Comparison of ENCODE assay signal across 9 cellular contexts in genomic region chr16:21598676-21599157, GRCh38. TPM values are rescaled to one million over a fixed set of nuclear protein-coding genes. Genes with fewer than 3 reads are reported as not detected.
DNase-seq lines count a peak whose midpoint lies in the region; ATAC-seq and TF ChIP-seq lines count a peak whose summit lies in the region.
"Had no signal": no experiment of that assay in that cellular context is flagged by ENCODE, and none has a peak within 500 bp of the region (broad histone marks: within the 10 kb centered on the region; RNA-seq: fewer than 3 reads in every experiment).

No MANE protein-coding gene starts in this region.

- ATAC-seq in natural killer cell = peak in 1 of 3 donors; percentile 3
- no peak for ATAC-seq in HG03378 (IDR thresholded peaks at IDR 0.05; ENCODE audit: unreplicated experiment)

- peaks cover 16 to 45% (median 40%) of the 10 kb centered on the region in 4 donors for H3K4me1 ChIP-seq in esophagus muscularis mucosa

- intact Hi-C loops in CD14-positive monocyte (cut with micrococcal nuclease) = loop anchor here in 1 of 2 donors (10.0 kb wide), 1 partner anchor 596 kb away; no protein-coding TSS in a partner anchor
- intact Hi-C loops in esophagus muscularis mucosa (cut with DNase I) = no loop called here
- intact Hi-C loops in natural killer cell (cut with micrococcal nuclease) = loop anchor here (1.0 to 5.0 kb wide), 5 partner anchors 42 to 1549 kb away; partner anchors contain the start of genes POLR3E and USP31

- H3K4me1 Mint-ChIP-seq in CD14-positive monocyte (peaks cover 61% of the 10 kb centered on the region), HFFc6 (ENCODE audit: low read depth) (peaks cover 49% of the 10 kb centered on the region), natural killer cell (peaks cover 29 to 42% of the 10 kb centered on the region in 2 donors)

- TF ChIP-seq EP300 in esophagus muscularis mucosa (IDR thresholded peaks at IDR 0.05) = no peak

- H3K4me3 Mint-ChIP-seq in CD14-positive monocyte (peak overlapping the region; percentile 86 to 89), HFFc6 (peak overlapping the region; percentile 87), natural killer cell (peak overlapping the region; percentile 95)

- 4% methylated on average over 17 of the region's 17 CpGs for WGBS in esophagus muscularis mucosa

- H3K9me3 ChIP-seq in WERI-Rb-1 (ENCODE audit: severe bottlenecking) = no peaks in the 10 kb centered on the region
- H3K9me3 ChIP-seq in esophagus muscularis mucosa = no peaks in the 10 kb centered on the region

- TF ChIP-seq CTCF in CD14-positive monocyte (IDR thresholded peaks at IDR 0.05) (no peak), HFFc6 (IDR thresholded peaks at IDR 0.05) (no peak), WERI-Rb-1 (IDR thresholded peaks at IDR 0.05; ENCODE audit: low read depth, low read length) (no peak), esophagus muscularis mucosa (IDR thresholded peaks at IDR 0.05) (no peak), natural killer cell (IDR thresholded peaks at IDR 0.05) (no peak)

- DNase-seq in CD14-positive monocyte (ENCODE audit: low spot score) (no peak), HFFc6 (no peak), WERI-Rb-1 (no peak), esophagus muscularis mucosa (ENCODE audit: extremely low spot score) (no peak), natural killer cell (no peak), GM19240 (ENCODE audit: insufficient read length, low spot score) (no peak), DMS153 (lab: John Stamatoyannopoulos, UW) (no peak)

- H3K9me3 Mint-ChIP-seq in CD14-positive monocyte = no peaks in the 10 kb centered on the region
- H3K9me3 Mint-ChIP-seq in HFFc6 = no peaks in the 10 kb centered on the region
- H3K9me3 Mint-ChIP-seq in natural killer cell = no peaks in the 10 kb centered on the region

- H3K27me3 Mint-ChIP-seq in CD14-positive monocyte (ENCODE audit: low read depth in 3 of 3) (no peaks in the 10 kb centered on the region), HFFc6 (ENCODE audit: insufficient read depth) (no peaks in the 10 kb centered on the region), natural killer cell (ENCODE audit: low read depth in 2 of 2) (no peaks in the 10 kb centered on the region)

- H3K27ac ChIP-seq in WERI-Rb-1 (peak overlapping the region; percentile 96), esophagus muscularis mucosa (replicated peaks in 1 of 4) (peak overlapping the region; percentile 93 to 99 (median 96))

- H3K27me3 ChIP-seq in WERI-Rb-1 (ENCODE audit: insufficient read depth, low read depth, severe bottlenecking) (no peaks in the 10 kb centered on the region), esophagus muscularis mucosa (no peaks in the 10 kb centered on the region)

- H3K4me3 ChIP-seq in WERI-Rb-1 (ENCODE audit: low read depth, low read length) = peak overlapping the region; percentile 85
- peak overlapping the region; percentile 86 to 100 (median 92) for H3K4me3 ChIP-seq in esophagus muscularis mucosa

- H3K27ac Mint-ChIP-seq in CD14-positive monocyte = peak overlapping the region; percentile 91 to 98 (median 96)
- peak overlapping the region; percentile 92 for H3K27ac Mint-ChIP-seq in HFFc6
- peak overlapping the region; percentile 90 to 92 for H3K27ac Mint-ChIP-seq in natural killer cell

- H3K36me3 Mint-ChIP-seq in CD14-positive monocyte = peaks cover 0 to 4% of the 10 kb centered on the region in 2 donors
- H3K36me3 Mint-ChIP-seq in HFFc6 (ENCODE audit: low read depth) = no peaks in the 10 kb centered on the region; the same call in 1 of the 2 replicates
- no peaks in the 10 kb centered on the region for H3K36me3 Mint-ChIP-seq in natural killer cell

- no peaks in the 10 kb centered on the region for H3K36me3 ChIP-seq in WERI-Rb-1
- no peaks in the 10 kb centered on the region for H3K36me3 ChIP-seq in esophagus muscularis mucosa

- no peak for TF ChIP-seq POLR2A in esophagus muscularis mucosa (IDR thresholded peaks at IDR 0.05; ENCODE audit: low read depth)

RNA-seq across cellular contexts. Expression of gene METTL9, which starts 0.7 kb away (rescaled TPM):
- polyA plus RNA-seq in CD14-positive monocyte = 100 to 1,000 TPM; 373 to 400 TPM
- 100 to 1,000 TPM; 147 to 176 (median 151) TPM for total RNA-seq in HFFc6 (2021; fragmentation: NEBNext Ultra II Directional; extraction: Animal tissue kit (Norgen Biotek cat#: 25700))
- 100 to 1,000 TPM in 2 of 4 donors, 10 to 100 TPM in 2; 70.2 to 122 (median 106) TPM for total RNA-seq in esophagus muscularis mucosa
- 100 to 1,000 TPM in 1 of 3 donors, 10 to 100 TPM in 2; 73.1 to 110 (median 85.1) TPM for total RNA-seq in natural killer cell

RNA-seq across cellular contexts. Expression of gene IGSF6, which starts 53.7 kb away (rescaled TPM):
- polyA plus RNA-seq in CD14-positive monocyte = 100 to 1,000 TPM; 159 to 276 TPM
- not detected for total RNA-seq in HFFc6 (2021; fragmentation: NEBNext Ultra II Directional; extraction: Animal tissue kit (Norgen Biotek cat#: 25700))
- 1 to 10 TPM in 2 of 4 donors, under 1 TPM in 2; 0.69 to 4.5 (median 1.3) TPM for total RNA-seq in esophagus muscularis mucosa
- 1 to 10 TPM; 2.2 to 4.4 (median 2.6) TPM for total RNA-seq in natural killer cell
- total RNA-seq: HT1080 had no signal
